Comparison of ENCODE assay signal across 8 cellular contexts in genomic region chr7:121438017-121438955, GRCh38. TPM values are rescaled to one million over a fixed set of nuclear protein-coding genes. Genes with fewer than 3 reads are reported as not detected.
DNase-seq lines count a peak whose midpoint lies in the region; ATAC-seq and TF ChIP-seq lines count a peak whose summit lies in the region.
"Not testable (repeated sequence)": the region's sequence is repeated elsewhere in the genome, so short reads cannot be mapped to it uniquely, and the experiment has no call there.

No MANE protein-coding gene starts in this region.

- not testable (repeated sequence) for H3K9me3 ChIP-seq in HUES64 (ENCODE audit: insufficient read depth, low read depth, low read length); mesodermal cell (ENCODE audit: control insufficient read depth, low read length)

- peak overlapping the region; percentile 45; the same call in 1 of the 2 replicates for H3K9ac ChIP-seq in HUES64 (ENCODE audit: low read depth, low read length)

- not testable (repeated sequence) for TF ChIP-seq POLR2A in erythroblast (IDR thresholded peaks at IDR 0.05; ENCODE audit: low read length)

- peak overlapping the region; percentile 19; the same call in 1 of the 2 replicates for H3K4me3 ChIP-seq in HUES64 (ENCODE audit: low read length)
- H3K4me3 ChIP-seq in mesodermal cell (ENCODE audit: extremely low read depth, insufficient read depth, low read length, poor library complexity, severe bottlenecking), result not testable (repeated sequence)

- DNase-seq in AG20443 (ENCODE audit: low spot score), result peak; percentile 13
- DNase-seq in SK-N-DZ (ENCODE audit: low spot score), result peak; percentile 84
- DNase-seq in activated T-helper 1 cell treated with Interleukin-2 at 50 U/mL for 16 hours (ENCODE audit: low read depth), result peak; percentile 69
- DNase-seq in erythroblast (lab: John Stamatoyannopoulos, UW), result peak; percentile 61 to 72
- DNase-seq in stimulated activated CD4-positive, alpha-beta T cell treated with anti-CD3 and anti-CD28 coated beads, Interleukin-4, amount 100 ng/mL, for 1 hour, result peak; percentile 56

- peaks cover 17% of the 10 kb centered on the region for H3K4me1 ChIP-seq in HUES64 (ENCODE audit: insufficient read depth, low read length)
- H3K4me1 ChIP-seq in mesodermal cell (ENCODE audit: control insufficient read depth, insufficient read depth, low read length, poor library complexity, severe bottlenecking), result not testable (repeated sequence)

- H3K36me3 ChIP-seq in HUES64 (ENCODE audit: insufficient read depth, low read length); mesodermal cell (ENCODE audit: control insufficient read depth, insufficient read depth, low read length): not testable (repeated sequence)

- H3K27me3 ChIP-seq in HUES64 (ENCODE audit: insufficient read depth, low read length), result not testable (repeated sequence)

- H3K27ac ChIP-seq in HUES64 (ENCODE audit: low read depth, low read length) (peak overlapping the region; percentile 44; the same call in 1 of the 2 replicates), mesodermal cell (ENCODE audit: low read depth, low read length, severe bottlenecking) (peak overlapping the region; percentile 90)

- 9% methylated on average over 12 of the region's 12 CpGs for WGBS in HUES64
- WGBS in mesodermal cell (ENCODE audit: insufficient coverage in 2 of 2), 2 experiments, result 1 to 2% methylated on average over 6 of the region's 12 CpGs

- peak; percentile 45 for ATAC-seq in GM19452 (IDR thresholded peaks at IDR 0.05; ENCODE audit: unreplicated experiment)

RNA-seq across cellular contexts. Expression of gene FAM3C, which starts 42.2 kb away (rescaled TPM):
- polyA plus RNA-seq in HUES64 (2013, experiment 1 of 2), result 47.5 TPM
- 56.0 TPM for polyA plus RNA-seq in HUES64 (2013, experiment 2 of 2)
- polyA plus RNA-seq in SK-N-DZ (2014; cell fraction: cytosol; rRNA removed), result 19.3 and 22.1 TPM in 2 replicates
- 19.6 and 24.0 TPM in 2 replicates for polyA plus RNA-seq in SK-N-DZ (2014; cell fraction: nucleus; rRNA removed)
- polyA plus RNA-seq in mesodermal cell (2013, experiment 1 of 2), result 66.5 TPM
- polyA plus RNA-seq in mesodermal cell (2013, experiment 2 of 2), result 72.1 TPM

Comparison
In these comparisons a context has a peak if more than half of its experiments do, and no peak if none do; other contexts are left out.
1. DNase-seq: peak in every context shown above with its lines; median percentile 84 in SK-N-DZ; 69 in activated T-helper 1 cell treated with Interleukin-2 at 50 U/mL for 16 hours; 66 in erythroblast; 56 in stimulated activated CD4-positive, alpha-beta T cell treated with anti-CD3 and anti-CD28 coated beads, Interleukin-4, amount 100 ng/mL, for 1 hour; 13 in AG20443.